In the genomic region with DNA sequence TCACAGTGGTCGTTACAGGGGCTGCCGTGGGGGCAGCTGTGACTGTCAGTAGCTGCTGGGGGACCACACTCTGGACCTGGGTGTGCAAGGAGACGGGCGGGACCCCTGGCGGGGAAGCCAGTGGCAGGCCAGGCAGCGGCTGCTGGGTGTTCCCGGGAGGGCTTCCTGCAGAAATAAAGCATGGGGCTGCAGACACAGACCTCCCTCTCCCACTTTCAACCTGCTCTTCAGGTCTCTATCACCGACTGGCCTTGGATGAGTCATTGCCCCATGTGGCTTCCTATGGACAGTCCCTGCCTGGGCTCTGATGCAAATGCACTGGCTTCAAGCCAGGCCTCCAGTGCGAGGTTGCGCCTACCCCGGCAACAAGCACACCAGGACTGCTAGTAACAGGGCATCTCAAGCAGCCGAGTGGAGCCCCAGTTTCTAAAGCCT, we compare ENCODE assay signal across 1 cellular context.
TF ChIP-seq lines count a peak whose summit lies in the region.

No MANE protein-coding gene starts in this region.

TF ChIP-seq in HepG2, 621 proteins besides CTCF, POLR2A, EP300 and RAD21 (continued from another document):
- no peak for TF ChIP-seq NFAT5 (CRISPR knock-in tag; IDR thresholded peaks at IDR 0.05)
- TF ChIP-seq ZNF780A (CRISPR knock-in tag; IDR thresholded peaks at IDR 0.05), result no peak
- peak; percentile 38; the same call in 1 of the 2 replicates for TF ChIP-seq MED1 (CRISPR knock-in tag; IDR thresholded peaks at IDR 0.05)
- TF ChIP-seq, protein P1, sequence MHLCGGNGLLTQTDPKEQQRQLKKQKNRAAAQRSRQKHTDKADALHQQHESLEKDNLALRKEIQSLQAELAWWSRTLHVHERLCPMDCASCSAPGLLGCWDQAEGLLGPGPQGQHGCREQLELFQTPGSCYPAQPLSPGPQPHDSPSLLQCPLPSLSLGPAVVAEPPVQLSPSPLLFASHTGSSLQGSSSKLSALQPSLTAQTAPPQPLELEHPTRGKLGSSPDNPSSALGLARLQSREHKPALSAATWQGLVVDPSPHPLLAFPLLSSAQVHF (CRISPR knock-in tag; IDR thresholded peaks at IDR 0.05), result no peak
- no peak for TF ChIP-seq PAF1 (CRISPR knock-in tag; IDR thresholded peaks at IDR 0.05)
TF ChIP-seq in HepG2: peak in this region for 24.
